Comparison of ENCODE assay signal across 8 cellular contexts in the genomic region with DNA sequence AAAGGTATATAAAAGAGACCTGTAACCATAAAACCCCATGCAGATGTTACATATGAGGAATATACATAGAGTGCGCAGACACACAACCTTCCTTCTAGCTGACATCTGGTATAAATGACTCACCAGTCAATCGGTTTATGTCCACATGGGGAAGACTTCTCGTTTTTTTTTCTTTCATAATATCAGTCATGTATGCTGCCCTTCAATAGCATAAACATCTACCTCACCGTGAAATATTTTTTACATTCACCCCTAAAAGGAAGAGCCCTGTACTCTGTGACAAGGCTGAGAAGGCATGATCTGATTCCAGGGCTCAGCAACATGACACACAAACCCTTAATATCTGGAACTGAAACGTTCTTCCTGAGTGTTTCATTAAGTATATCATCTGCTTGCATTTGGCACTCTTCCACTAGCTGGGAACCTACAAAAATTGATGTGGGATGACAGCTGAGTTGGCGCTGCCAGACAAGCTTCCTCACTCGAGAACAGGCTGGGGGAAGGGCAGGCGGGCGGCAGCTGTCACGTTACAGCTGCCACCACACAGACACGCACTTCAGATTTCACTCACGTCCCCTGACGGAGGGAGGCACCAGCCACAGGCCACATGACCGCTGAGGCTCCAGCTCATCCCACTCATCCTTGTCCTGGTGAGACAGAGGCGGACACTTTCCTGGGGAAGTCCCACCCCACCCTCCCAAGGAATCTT.
DNase-seq lines count a peak whose midpoint lies in the region; ATAC-seq and TF ChIP-seq lines count a peak whose summit lies in the region.

No MANE protein-coding gene starts in this region.

- DNase-seq in activated naive CD4-positive, alpha-beta T cell treated with anti-CD3 and anti-CD28 coated beads for 36 hours, result peak; percentile 57
- no peak for DNase-seq in activated naive CD4-positive, alpha-beta T cell treated with anti-CD3 and anti-CD28 coated beads, Interleukin-2, amount 50 U/mL, for 16 hours
- peak; percentile 88 for DNase-seq in NCI-H2029 treated with DMSO at 0.1 percent for 48 hours (lab: John Stamatoyannopoulos, UW)
- peak; percentile 63 to 72 for DNase-seq in activated CD4-positive, alpha-beta T cell treated with anti-CD3 and anti-CD28 coated beads, Interleukin-2, amount 50 U/mL, for 48 hours
- peak; percentile 82 for DNase-seq in glutamatergic neuron
- no peak for DNase-seq in GF-D8 (lab: John Stamatoyannopoulos, UW)

- no peak for TF ChIP-seq CTCF in glutamatergic neuron (IDR thresholded peaks at IDR 0.05; ENCODE audit: partially characterized antibody, unreplicated experiment)

- peak overlapping the region; percentile 46 for H3K27ac ChIP-seq in rectal smooth muscle tissue (ENCODE audit: low read depth, low read length)

- H3K36me3 Mint-ChIP-seq in activated naive CD4-positive, alpha-beta T cell treated with anti-CD3 and anti-CD28 coated beads for 36 hours (ENCODE audit: low read depth), result no peaks in the 10 kb centered on the region
- H3K36me3 Mint-ChIP-seq in glutamatergic neuron (ENCODE audit: unreplicated experiment), result no peaks in the 10 kb centered on the region

- peaks cover 6% of the 10 kb centered on the region for H3K27me3 Mint-ChIP-seq in activated naive CD4-positive, alpha-beta T cell treated with anti-CD3 and anti-CD28 coated beads for 36 hours (ENCODE audit: low read depth)
- peaks cover 34% of the 10 kb centered on the region for H3K27me3 Mint-ChIP-seq in glutamatergic neuron (ENCODE audit: unreplicated experiment)

- no peak overlapping the region for H3K9ac ChIP-seq in rectal smooth muscle tissue (ENCODE audit: low read length)

- no peaks in the 10 kb centered on the region for H3K27me3 ChIP-seq in rectal smooth muscle tissue (ENCODE audit: control insufficient read depth, insufficient read depth, low read length)

- H3K27ac Mint-ChIP-seq in activated naive CD4-positive, alpha-beta T cell treated with anti-CD3 and anti-CD28 coated beads for 36 hours, result no peak overlapping the region
- H3K27ac Mint-ChIP-seq in glutamatergic neuron (ENCODE audit: unreplicated experiment), result peak overlapping the region; percentile 99

- no peak overlapping the region for H3K4me3 Mint-ChIP-seq in activated naive CD4-positive, alpha-beta T cell treated with anti-CD3 and anti-CD28 coated beads for 36 hours
- H3K4me3 Mint-ChIP-seq in glutamatergic neuron (ENCODE audit: unreplicated experiment), result peak overlapping the region; percentile 76

- H3K4me1 ChIP-seq in rectal smooth muscle tissue (ENCODE audit: control insufficient read depth, insufficient read depth, low read length), result peaks cover 19% of the 10 kb centered on the region

- intact Hi-C loops in activated naive CD4-positive, alpha-beta T cell treated with anti-CD3 and anti-CD28 coated beads for 36 hours (cut with micrococcal nuclease), result loop anchor here (1.0 to 10.0 kb wide), 2 partner anchors 40 to 170 kb away; no protein-coding TSS in a partner anchor

- H3K36me3 ChIP-seq in rectal smooth muscle tissue (ENCODE audit: control insufficient read depth, insufficient read depth, low read length), result no peaks in the 10 kb centered on the region

- no peaks in the 10 kb centered on the region for H3K9me3 Mint-ChIP-seq in activated naive CD4-positive, alpha-beta T cell treated with anti-CD3 and anti-CD28 coated beads for 36 hours
- peaks cover 38% of the 10 kb centered on the region for H3K9me3 Mint-ChIP-seq in glutamatergic neuron (ENCODE audit: unreplicated experiment)

- CTCF ChIA-PET in activated naive CD4-positive, alpha-beta T cell treated with anti-CD3 and anti-CD28 coated beads for 36 hours (lab: Charles Lee), result interaction anchor here (0.7 kb wide), 1 partner anchor 81 kb away, joined by 3 read pairs; no protein-coding TSS in a partner anchor

- H3K4me1 Mint-ChIP-seq in activated naive CD4-positive, alpha-beta T cell treated with anti-CD3 and anti-CD28 coated beads for 36 hours (ENCODE audit: low read depth), result peaks cover 13% of the 10 kb centered on the region
- H3K4me1 Mint-ChIP-seq in glutamatergic neuron (ENCODE audit: low read depth, unreplicated experiment), result peaks cover 76% of the 10 kb centered on the region

- ATAC-seq in HG02840 (IDR thresholded peaks at IDR 0.05; ENCODE audit: low FRiP score, unreplicated experiment), result peak; percentile 59

- H3K4me3 ChIP-seq in rectal smooth muscle tissue (ENCODE audit: low read length), result no peak overlapping the region

Comparison
In these comparisons a context has a peak if more than half of its experiments do, and no peak if none do; other contexts are left out.
1. DNase-seq: peak in activated naive CD4-positive, alpha-beta T cell treated with anti-CD3 and anti-CD28 coated beads for 36 hours (single experiment), NCI-H2029 treated with DMSO at 0.1 percent for 48 hours (single experiment), activated CD4-positive, alpha-beta T cell treated with anti-CD3 and anti-CD28 coated beads, Interleukin-2, amount 50 U/mL, for 48 hours (2 of 2) and glutamatergic neuron (single experiment); none in activated naive CD4-positive, alpha-beta T cell treated with anti-CD3 and anti-CD28 coated beads, Interleukin-2, amount 50 U/mL, for 16 hours (single experiment) and GF-D8 (single experiment).